ENCODE assay signal across 1 cellular context in genomic region chr1:6205849-6206845, GRCh38.
A peak's percentile ranks its signal among the peaks of the same experiment; 100 is the strongest.
TF ChIP-seq lines count a peak whose summit lies in the region.

TSS of gene RNF207 (plus strand) at chr1:6206119. CDS start at chr1:6206536, 417 bp downstream.

TF ChIP-seq in K562, 482 proteins besides CTCF, POLR2A, EP300 and RAD21 (continued from another document and continues in another):
- TF ChIP-seq, protein P1, sequence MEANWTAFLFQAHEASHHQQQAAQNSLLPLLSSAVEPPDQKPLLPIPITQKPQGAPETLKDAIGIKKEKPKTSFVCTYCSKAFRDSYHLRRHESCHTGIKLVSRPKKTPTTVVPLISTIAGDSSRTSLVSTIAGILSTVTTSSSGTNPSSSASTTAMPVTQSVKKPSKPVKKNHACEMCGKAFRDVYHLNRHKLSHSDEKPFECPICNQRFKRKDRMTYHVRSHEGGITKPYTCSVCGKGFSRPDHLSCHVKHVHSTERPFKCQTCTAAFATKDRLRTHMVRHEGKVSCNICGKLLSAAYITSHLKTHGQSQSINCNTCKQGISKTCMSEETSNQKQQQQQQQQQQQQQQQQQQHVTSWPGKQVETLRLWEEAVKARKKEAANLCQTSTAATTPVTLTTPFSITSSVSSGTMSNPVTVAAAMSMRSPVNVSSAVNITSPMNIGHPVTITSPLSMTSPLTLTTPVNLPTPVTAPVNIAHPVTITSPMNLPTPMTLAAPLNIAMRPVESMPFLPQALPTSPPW (CRISPR knock-in tag; IDR thresholded peaks at IDR 0.05), result peak; percentile 40; the same call in 1 of the 2 replicates
- TF ChIP-seq, protein P2, sequence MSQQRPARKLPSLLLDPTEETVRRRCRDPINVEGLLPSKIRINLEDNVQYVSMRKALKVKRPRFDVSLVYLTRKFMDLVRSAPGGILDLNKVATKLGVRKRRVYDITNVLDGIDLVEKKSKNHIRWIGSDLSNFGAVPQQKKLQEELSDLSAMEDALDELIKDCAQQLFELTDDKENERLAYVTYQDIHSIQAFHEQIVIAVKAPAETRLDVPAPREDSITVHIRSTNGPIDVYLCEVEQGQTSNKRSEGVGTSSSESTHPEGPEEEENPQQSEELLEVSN (IDR thresholded peaks at IDR 0.05; ENCODE audit: borderline replicate concordance in 1 of 2, extremely low read depth in 1 of 2, insufficient read depth in 1 of 2, insufficient read length in 1 of 2, low read depth in 1 of 2, low read length in 1 of 2, poor library complexity in 1 of 2, severe bottlenecking in 1 of 2), result peak in 1 of 2 experiments; percentile 9
- TF ChIP-seq MTA1 (IDR thresholded peaks at IDR 0.05; ENCODE audit: borderline replicate concordance) (no peak), YY1 (IDR thresholded peaks at IDR 0.05; ENCODE audit: borderline replicate concordance in 1 of 3, control insufficient read depth in 1 of 3, extremely low read depth in 1 of 3, insufficient read depth in 3 of 3, insufficient read length in 1 of 3, insufficient replicate concordance in 2 of 3, low read depth in 1 of 3, low read length in 2 of 3) (peak in 1 of 3 experiments; percentile 47), ID3 (CRISPR knock-in tag; IDR thresholded peaks at IDR 0.05) (no peak), ID3 (tag; IDR thresholded peaks at IDR 0.05) (0 out of 2 replicates have a peak, but pooled peaks have one; percentile 17), HNRNPLL (IDR thresholded peaks at IDR 0.05; ENCODE audit: low read depth, low read length, poor library complexity, severe bottlenecking) (peak; percentile 36), ZNF143 (CRISPR knock-in tag; IDR thresholded peaks at IDR 0.05) (no peak), ATF7 (IDR thresholded peaks at IDR 0.05) (0 out of 2 replicates have a peak, but pooled peaks have one; percentile 24), C11orf30 (IDR thresholded peaks at IDR 0.05; ENCODE audit: low read depth) (no peak), ADNP (tag; IDR thresholded peaks at IDR 0.05) (no peak), GTF2A2 (tag; IDR thresholded peaks at IDR 0.05) (no peak), ETV1 (tag; conservative IDR thresholded peaks at IDR 0.05; ENCODE audit: low read depth) (peak; percentile 59), ZBTB40 (IDR thresholded peaks at IDR 0.05) (0 out of 2 replicates have a peak, but pooled peaks have one; percentile 44), ZBTB40 (CRISPR knock-in tag; IDR thresholded peaks at IDR 0.05) (no peak), CCNT2 (IDR thresholded peaks at IDR 0.05; ENCODE audit: borderline replicate concordance, extremely low read depth, insufficient read length, low read depth, low read length) (peak; percentile 43), FIP1L1 (IDR thresholded peaks at IDR 0.05; ENCODE audit: low read depth, low read length, poor library complexity, severe bottlenecking) (peak; percentile 39), POLR2B (IDR thresholded peaks at IDR 0.05; ENCODE audit: low read depth, partially characterized antibody) (peak; percentile 43), ZBTB1 (CRISPR knock-in tag; IDR thresholded peaks at IDR 0.05; ENCODE audit: borderline replicate concordance, low read depth) (0 out of 2 replicates have a peak, but pooled peaks have one; percentile 44), NONO (IDR thresholded peaks at IDR 0.05; ENCODE audit: low read depth in 2 of 2, low read length in 1 of 2) (peak in 1 of 2 experiments; percentile 29; a peak in 1 of 4 replicates), LCOR (CRISPR knock-in tag; IDR thresholded peaks at IDR 0.05) (0 out of 2 replicates have a peak, but pooled peaks have one; percentile 39), TEAD4 (IDR thresholded peaks at IDR 0.05; ENCODE audit: low read length) (peak; percentile 73), TEAD4 (CRISPR knock-in tag; IDR thresholded peaks at IDR 0.05; ENCODE audit: borderline replicate concordance) (peak; percentile 62; the same call in 1 of the 2 replicates), NR2C1 (IDR thresholded peaks at IDR 0.05) (no peak), NR2C1 (tag; IDR thresholded peaks at IDR 0.05) (peak; percentile 36; the same call in 1 of the 2 replicates), TEAD2 (tag; IDR thresholded peaks at IDR 0.05) (peak; percentile 91), NCOA1 (IDR thresholded peaks at IDR 0.05; ENCODE audit: low read depth) (no peak), JUN (IDR thresholded peaks at IDR 0.05; ENCODE audit: borderline replicate concordance, low read depth, low read length) (no peak), JUN (CRISPR knock-in tag; IDR thresholded peaks at IDR 0.05; ENCODE audit: borderline replicate concordance) (no peak), TCF7L2 (IDR thresholded peaks at IDR 0.05; ENCODE audit: low read depth, low read length) (no peak), ZNF274 (IDR thresholded peaks at IDR 0.05; ENCODE audit: borderline replicate concordance, low read depth, low read length) (no peak), PCBP1 (IDR thresholded peaks at IDR 0.05; ENCODE audit: low read depth, low read length, poor library complexity, severe bottlenecking) (peak; percentile 72), ZFX (CRISPR knock-in tag; IDR thresholded peaks at IDR 0.05) (peak; percentile 93), HMGN3 (IDR thresholded peaks at IDR 0.05; ENCODE audit: borderline replicate concordance, extremely low read depth, insufficient read length, low read depth, low read length) (peak; percentile 63), ETV5 (CRISPR knock-in tag; IDR thresholded peaks at IDR 0.05; ENCODE audit: low read depth) (peak; percentile 85), HNRNPK (IDR thresholded peaks at IDR 0.05; ENCODE audit: low read depth, low read length, poor library complexity, severe bottlenecking) (peak; percentile 27), POLR2G (IDR thresholded peaks at IDR 0.05; ENCODE audit: low read depth, low read length) (peak; percentile 91), HDAC8 (tag; IDR thresholded peaks at IDR 0.05) (no peak), MAZ (CRISPR knock-in tag; conservative IDR thresholded peaks at IDR 0.05 in 1 of 2, IDR thresholded peaks at IDR 0.05 in 1 of 2) (peak; percentile 83 to 95), RBFOX2 (IDR thresholded peaks at IDR 0.05; ENCODE audit: low read depth, low read length) (peak; percentile 85), AFF4 (CRISPR knock-in tag; IDR thresholded peaks at IDR 0.05) (no peak), FOXJ2 (tag; IDR thresholded peaks at IDR 0.05) (no peak), MYBL2 (IDR thresholded peaks at IDR 0.05; ENCODE audit: low read depth) (no peak), MYBL2 (CRISPR knock-in tag; IDR thresholded peaks at IDR 0.05; ENCODE audit: borderline replicate concordance) (no peak)
- TF ChIP-seq, protein P3, sequence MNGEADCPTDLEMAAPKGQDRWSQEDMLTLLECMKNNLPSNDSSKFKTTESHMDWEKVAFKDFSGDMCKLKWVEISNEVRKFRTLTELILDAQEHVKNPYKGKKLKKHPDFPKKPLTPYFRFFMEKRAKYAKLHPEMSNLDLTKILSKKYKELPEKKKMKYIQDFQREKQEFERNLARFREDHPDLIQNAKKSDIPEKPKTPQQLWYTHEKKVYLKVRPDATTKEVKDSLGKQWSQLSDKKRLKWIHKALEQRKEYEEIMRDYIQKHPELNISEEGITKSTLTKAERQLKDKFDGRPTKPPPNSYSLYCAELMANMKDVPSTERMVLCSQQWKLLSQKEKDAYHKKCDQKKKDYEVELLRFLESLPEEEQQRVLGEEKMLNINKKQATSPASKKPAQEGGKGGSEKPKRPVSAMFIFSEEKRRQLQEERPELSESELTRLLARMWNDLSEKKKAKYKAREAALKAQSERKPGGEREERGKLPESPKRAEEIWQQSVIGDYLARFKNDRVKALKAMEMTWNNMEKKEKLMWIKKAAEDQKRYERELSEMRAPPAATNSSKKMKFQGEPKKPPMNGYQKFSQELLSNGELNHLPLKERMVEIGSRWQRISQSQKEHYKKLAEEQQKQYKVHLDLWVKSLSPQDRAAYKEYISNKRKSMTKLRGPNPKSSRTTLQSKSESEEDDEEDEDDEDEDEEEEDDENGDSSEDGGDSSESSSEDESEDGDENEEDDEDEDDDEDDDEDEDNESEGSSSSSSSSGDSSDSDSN (IDR thresholded peaks at IDR 0.05; ENCODE audit: borderline replicate concordance in 1 of 2, low read depth in 2 of 2, low read length in 2 of 2), result peak; percentile 90; a peak in 3 of 4 replicates
- TF ChIP-seq, protein P4, sequence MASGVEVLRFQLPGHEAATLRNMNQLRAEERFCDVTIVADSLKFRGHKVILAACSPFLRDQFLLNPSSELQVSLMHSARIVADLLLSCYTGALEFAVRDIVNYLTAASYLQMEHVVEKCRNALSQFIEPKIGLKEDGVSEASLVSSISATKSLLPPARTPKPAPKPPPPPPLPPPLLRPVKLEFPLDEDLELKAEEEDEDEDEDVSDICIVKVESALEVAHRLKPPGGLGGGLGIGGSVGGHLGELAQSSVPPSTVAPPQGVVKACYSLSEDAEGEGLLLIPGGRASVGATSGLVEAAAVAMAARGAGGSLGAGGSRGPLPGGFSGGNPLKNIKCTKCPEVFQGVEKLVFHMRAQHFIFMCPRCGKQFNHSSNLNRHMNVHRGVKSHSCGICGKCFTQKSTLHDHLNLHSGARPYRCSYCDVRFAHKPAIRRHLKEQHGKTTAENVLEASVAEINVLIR (CRISPR knock-in tag; IDR thresholded peaks at IDR 0.05), result no peak
